Comparison of ENCODE assay signal across 10 cellular contexts in the genomic region with DNA sequence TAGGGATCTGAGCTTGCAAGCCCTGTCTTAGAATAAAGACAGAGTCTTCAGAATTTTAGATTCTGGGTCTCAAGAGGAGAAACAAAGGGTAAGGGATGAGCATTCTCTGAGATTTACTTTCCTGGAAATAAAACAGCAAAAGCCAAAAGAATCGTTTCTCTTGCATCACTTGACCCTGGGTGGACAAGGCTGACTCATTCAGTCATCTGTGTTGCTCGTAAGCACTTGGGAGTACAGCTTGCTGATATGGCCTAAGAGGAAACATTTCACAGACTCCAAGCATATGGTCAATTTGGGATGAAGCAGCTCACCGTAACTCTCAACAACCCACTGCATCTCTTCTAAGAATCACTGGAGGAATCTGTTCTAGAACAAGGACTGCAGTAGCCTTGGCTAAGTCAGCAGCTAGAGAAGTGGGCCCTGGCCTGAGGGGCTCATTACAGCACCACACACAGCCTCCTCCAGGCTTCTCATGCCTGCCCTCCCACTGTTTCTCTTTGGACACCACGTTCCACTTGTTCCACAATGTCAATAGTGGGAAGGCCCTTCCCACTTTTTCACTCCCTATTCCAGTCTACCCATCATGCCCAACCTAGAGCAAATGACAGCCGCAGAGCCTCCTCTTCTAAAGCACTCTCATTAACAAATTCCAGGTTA.
DNase-seq lines count a peak whose midpoint lies in the region; ATAC-seq and TF ChIP-seq lines count a peak whose summit lies in the region.
"Had no signal": no experiment of that assay in that cellular context is flagged by ENCODE, and none has a peak within 500 bp of the region (broad histone marks: within the 10 kb centered on the region; RNA-seq: fewer than 3 reads in every experiment).

No MANE protein-coding gene starts in this region.

- ATAC-seq in left lung (peak; percentile 81), GM18502 (IDR thresholded peaks at IDR 0.05; ENCODE audit: poor library complexity, unreplicated experiment) (no peak)

- no peak overlapping the region for H3K4me2 ChIP-seq in mammary epithelial cell (ENCODE audit: insufficient read depth, low read depth, low read length)

- H3K27me3 ChIP-seq in MG63 (no peaks in the 10 kb centered on the region), mammary epithelial cell (ENCODE audit: insufficient read depth, low read length) (no peaks in the 10 kb centered on the region), left lung (no peaks in the 10 kb centered on the region), tibial artery (no peaks in the 10 kb centered on the region)

- H3K79me2 ChIP-seq in mammary epithelial cell (ENCODE audit: insufficient read depth, low read length) = no peaks in the 10 kb centered on the region

- H4K20me1 ChIP-seq in mammary epithelial cell (ENCODE audit: insufficient read depth, low read length) = no peaks in the 10 kb centered on the region

- H3K4me1 ChIP-seq in mammary epithelial cell (ENCODE audit: insufficient read depth, low read length) (no peaks in the 10 kb centered on the region), left lung (peaks cover 9 to 15% of the 10 kb centered on the region in 2 donors), tibial artery (peaks cover 0 to 12% (median 2%) of the 10 kb centered on the region in 4 donors)

- DNase-seq in MG63 = peak; percentile 48
- peak; percentile 32 for DNase-seq in mammary epithelial cell
- DNase-seq in left lung = peak in 1 of 2 donors; percentile 66
- peak in 1 of 2 donors; percentile 58 for DNase-seq in tibial artery
- DNase-seq in RPMI8226 = no peak
- no peak for DNase-seq in occipital lobe (lab: John Stamatoyannopoulos, UW)
- DNase-seq in DMS79 (lab: John Stamatoyannopoulos, UW) = no peak
- DNase-seq: activated CD4-positive, alpha-beta T cell treated with anti-CD3 and anti-CD28 coated beads, Interleukin-2, amount 50 U/mL, for 1 hour had no signal

- dilution Hi-C loops in mammary epithelial cell (cut with HindIII; ENCODE audit: low sequenced_read_pairs) = no loop called here

- H3K36me3 ChIP-seq in MG63 = no peaks in the 10 kb centered on the region
- no peaks in the 10 kb centered on the region for H3K36me3 ChIP-seq in mammary epithelial cell (ENCODE audit: insufficient read depth, low read length)
- H3K36me3 ChIP-seq in left lung = peaks cover 0 to 11% of the 10 kb centered on the region in 2 donors
- peaks cover 0 to 16% (median 4%) of the 10 kb centered on the region in 3 donors for H3K36me3 ChIP-seq in tibial artery

- no peak overlapping the region for H3K9ac ChIP-seq in mammary epithelial cell (ENCODE audit: insufficient read depth, low read length)

- H3K27ac ChIP-seq in mammary epithelial cell (ENCODE audit: insufficient read depth, low read depth, low read length) (no peak overlapping the region), left lung (peak overlapping the region; percentile 55 to 74), tibial artery (peak overlapping the region; percentile 34 to 49)

- H3K4me3 ChIP-seq in MG63 (no peak overlapping the region), mammary epithelial cell (replicated peaks in 1 of 3; ENCODE audit: insufficient read depth in 1 of 3, low read depth in 2 of 3, low read length in 3 of 3) (no peak overlapping the region), left lung (no peak overlapping the region), tibial artery (no peak overlapping the region)
- H3K4me3 ChIP-seq: skin epidermis had no signal

- intact Hi-C loops in mammary epithelial cell (cut with micrococcal nuclease) (no loop called here), left lung (cut with DNase I) (no loop called here), tibial artery (cut with DNase I; ENCODE audit: low total_unique reads) (no loop called here)

- in situ Hi-C loops in mammary epithelial cell (cut with MboI; ENCODE audit: low sequenced_read_pairs in 2 of 2) = no loop called here

- 58% methylated on average over 5 of the region's 5 CpGs for WGBS in mammary epithelial cell (ENCODE audit: low coverage, missing lambda C conversion rate)

- H3K9me3 ChIP-seq in MG63 (no peaks in the 10 kb centered on the region), mammary epithelial cell (replicated peaks; ENCODE audit: insufficient read depth, low read length) (no peaks in the 10 kb centered on the region), left lung (no peaks in the 10 kb centered on the region), tibial artery (no peaks in the 10 kb centered on the region)

- CTCF ChIA-PET in mammary epithelial cell (lab: Charles Lee; ENCODE audit: low non-redundant PET) = no interaction called here

- H2AFZ ChIP-seq in mammary epithelial cell (ENCODE audit: low read depth, low read length) = no peak overlapping the region

- no TSS peak for BruUV-seq in mammary epithelial cell (replicated peaks; lab: Mats Ljungman, UMichigan)

- TF ChIP-seq CTCF in mammary epithelial cell (conservative IDR thresholded peaks at IDR 0.05 in 1 of 2, IDR thresholded peaks at IDR 0.05 in 1 of 2; ENCODE audit: extremely low read depth in 1 of 2, insufficient read depth in 1 of 2, low read depth in 1 of 2, low read length in 2 of 2) = no peak
- TF ChIP-seq CTCF in left lung (IDR thresholded peaks at IDR 0.05) = no peak
- TF ChIP-seq CTCF in tibial artery (IDR thresholded peaks at IDR 0.05) = no peak

Comparison
In these comparisons a context has a peak if more than half of its experiments do, and no peak if none do; other contexts are left out.
1. DNase-seq: peak in MG63 (single experiment) and mammary epithelial cell (single experiment); none in RPMI8226 (single experiment), occipital lobe (single experiment) and DMS79 (single experiment).